In the genomic region with DNA sequence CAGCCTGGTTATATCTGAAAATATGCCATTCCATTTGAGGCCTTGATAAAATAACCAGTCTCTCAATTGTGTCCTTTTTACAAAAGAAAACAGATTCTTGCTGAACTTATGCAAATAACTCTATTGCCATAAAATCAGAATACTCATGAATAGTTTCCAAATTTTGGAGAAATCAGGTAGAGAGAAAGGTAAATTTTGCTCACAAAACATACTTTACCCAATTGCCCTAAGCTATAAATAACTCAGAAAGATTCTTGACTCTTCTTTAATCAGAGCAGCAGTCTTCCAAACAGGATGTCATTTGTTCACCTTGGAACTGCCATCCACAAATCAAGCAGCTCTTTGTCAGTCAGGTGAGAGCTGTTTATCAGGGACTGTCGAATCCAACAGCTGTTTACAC, we compare ENCODE assay signal across 17 cellular contexts. TPM values are rescaled to one million over a fixed set of nuclear protein-coding genes. Genes with fewer than 3 reads are reported as not detected.
DNase-seq lines count a peak whose midpoint lies in the region; ATAC-seq and TF ChIP-seq lines count a peak whose summit lies in the region.
"Had no signal": no experiment of that assay in that cellular context is flagged by ENCODE, and none has a peak within 500 bp of the region (broad histone marks: within the 10 kb centered on the region; RNA-seq: fewer than 3 reads in every experiment).

No MANE protein-coding gene starts in this region.

- H3K27ac ChIP-seq in GM23338 (ENCODE audit: low read depth) (no peak overlapping the region), OCI-LY7 (ENCODE audit: low read depth, low read length, poor library complexity, severe bottlenecking) (no peak overlapping the region), duodenal mucosa (ENCODE audit: low read depth, low read length) (no peak overlapping the region)
- no peak overlapping the region for H3K27ac ChIP-seq in naive thymus-derived CD4-positive, alpha-beta T cell (ENCODE audit: low read depth, low read length)
- H3K27ac ChIP-seq: C4-2B had no signal

- no peaks in the 10 kb centered on the region for H3K4me1 Mint-ChIP-seq in GM23338
- H3K4me1 Mint-ChIP-seq in naive thymus-derived CD4-positive, alpha-beta T cell = peaks cover 0 to 18% (median 8%) of the 10 kb centered on the region in 7 donors

- POLR2A ChIA-PET in OCI-LY7 (lab: Charles Lee) = no interaction called here
- POLR2A ChIA-PET in naive thymus-derived CD4-positive, alpha-beta T cell (lab: Charles Lee) = no interaction called here

- peaks cover 97% of the 10 kb centered on the region for H3K9me3 Mint-ChIP-seq in GM23338
- H3K9me3 Mint-ChIP-seq in naive thymus-derived CD4-positive, alpha-beta T cell = peaks cover 7 to 97% (median 76%) of the 10 kb centered on the region in 11 donors

- H3K36me3 ChIP-seq in GM23338 (ENCODE audit: insufficient read depth) = 0 out of 2 replicates have a peak, but pooled peaks cover 5% of the 10 kb centered on the region
- peaks cover 25% of the 10 kb centered on the region for H3K36me3 ChIP-seq in OCI-LY7 (ENCODE audit: insufficient read depth, low read length)
- H3K36me3 ChIP-seq in duodenal mucosa (ENCODE audit: control insufficient read depth in 1 of 2, insufficient read depth in 2 of 2, low read length in 2 of 2) = peaks cover 22 to 32% of the 10 kb centered on the region in 2 donors
- H3K36me3 ChIP-seq in naive thymus-derived CD4-positive, alpha-beta T cell (ENCODE audit: control insufficient read depth in 2 of 3, insufficient read depth in 3 of 3, low read length in 3 of 3) = peaks cover 0 to 62% (median 17%) of the 10 kb centered on the region in 3 experiments

- H3K4me3 ChIP-seq in GM23338 = no peak overlapping the region
- H3K4me3 ChIP-seq in OCI-LY7 (ENCODE audit: low read depth, low read length, poor library complexity, severe bottlenecking) = no peak overlapping the region
- H3K4me3 ChIP-seq in duodenal mucosa (ENCODE audit: low read depth in 1 of 2, low read length in 2 of 2) = peak overlapping the region; percentile 3 to 13
- H3K4me3 ChIP-seq in naive thymus-derived CD4-positive, alpha-beta T cell (ENCODE audit: low read length) = peak overlapping the region; percentile 9

- intact Hi-C loops in OCI-LY7 (cut with micrococcal nuclease; ENCODE audit: unreplicated experiment) = no loop called here
- intact Hi-C loops in naive thymus-derived CD4-positive, alpha-beta T cell (cut with micrococcal nuclease) = no loop called here

- H3K4me1 ChIP-seq in GM23338 (ENCODE audit: insufficient read depth) (no peaks in the 10 kb centered on the region), OCI-LY7 (ENCODE audit: insufficient read depth, low read length, poor library complexity, severe bottlenecking) (no peaks in the 10 kb centered on the region), duodenal mucosa (ENCODE audit: control insufficient read depth in 1 of 2, insufficient read depth in 2 of 2, low read length in 2 of 2) (no peaks in the 10 kb centered on the region)
- H3K4me1 ChIP-seq in naive thymus-derived CD4-positive, alpha-beta T cell (ENCODE audit: control insufficient read depth in 2 of 2, insufficient read depth in 2 of 2, low read length in 2 of 2) = no peaks in the 10 kb centered on the region

- CTCF ChIA-PET in OCI-LY7 (lab: Charles Lee; ENCODE audit: unreplicated experiment) = no interaction called here
- CTCF ChIA-PET in naive thymus-derived CD4-positive, alpha-beta T cell (lab: Charles Lee) = no interaction called here

- ATAC-seq in GM23338 (no peak), GM19467 (IDR thresholded peaks at IDR 0.05; ENCODE audit: unreplicated experiment) (no peak), GM18511 (IDR thresholded peaks at IDR 0.05; ENCODE audit: unreplicated experiment) (no peak)
- ATAC-seq in naive thymus-derived CD4-positive, alpha-beta T cell = no peak

- no peak overlapping the region for H3K4me2 ChIP-seq in GM23338
- H3K4me2 ChIP-seq in OCI-LY7 (ENCODE audit: low read length) = no peak overlapping the region

- H3K9me2 ChIP-seq in GM23338 (ENCODE audit: insufficient read depth) = no peaks in the 10 kb centered on the region; the same call in 1 of the 2 replicates
- no peaks in the 10 kb centered on the region for H3K9me2 ChIP-seq in OCI-LY7 (ENCODE audit: insufficient read depth, low read length)

- H3K79me2 ChIP-seq in GM23338 (replicated peaks; ENCODE audit: insufficient read depth) (peaks cover 67% of the 10 kb centered on the region), OCI-LY7 (ENCODE audit: insufficient read depth, low read depth, low read length) (peaks cover 11% of the 10 kb centered on the region; the same call in 1 of the 2 replicates)

- H3K36me3 Mint-ChIP-seq in GM23338 (ENCODE audit: low read depth) = peaks cover 83% of the 10 kb centered on the region
- H3K36me3 Mint-ChIP-seq in naive thymus-derived CD4-positive, alpha-beta T cell = peaks cover 26 to 78% (median 73%) of the 10 kb centered on the region in 5 donors

- H3K27me3 Mint-ChIP-seq in GM23338 (ENCODE audit: insufficient read depth, low read depth, poor library complexity) = peaks cover 4% of the 10 kb centered on the region
- H3K27me3 Mint-ChIP-seq in naive thymus-derived CD4-positive, alpha-beta T cell = no peaks in the 10 kb centered on the region
- H3K27me3 Mint-ChIP-seq: B cell; CD4-positive, alpha-beta memory T cell had no signal

- no peak overlapping the region for H3K27ac Mint-ChIP-seq in GM23338
- no peak overlapping the region for H3K27ac Mint-ChIP-seq in naive thymus-derived CD4-positive, alpha-beta T cell
- H3K27ac Mint-ChIP-seq: B cell; CD4-positive, alpha-beta memory T cell had no signal

- BruUV-seq in OCI-LY7 (replicated peaks; lab: Mats Ljungman, UMichigan) = no TSS peak

- H2AFZ ChIP-seq in GM23338 (no peak overlapping the region), OCI-LY7 (ENCODE audit: low read length) (no peak overlapping the region)

- no peaks in the 10 kb centered on the region for H3F3A ChIP-seq in GM23338 (replicated peaks; ENCODE audit: low read depth)

- DNase-seq in GM23338 (ENCODE audit: low spot score) = peak; percentile 2
- DNase-seq in OCI-LY7 (ENCODE audit: low spot score) = peak; percentile 14
- no peak for DNase-seq in naive thymus-derived CD4-positive, alpha-beta T cell
- no peak for DNase-seq in NCI-H2029 treated with DMSO at 0.1 percent for 48 hours (lab: John Stamatoyannopoulos, UW)
- no peak for DNase-seq in H4 (ENCODE audit: low spot score)
- DNase-seq: CD4-positive, alpha-beta memory T cell; DMS153; GF-D8; H7; IMR-90; KG1 had no signal

- H3K9me3 ChIP-seq in OCI-LY7 (ENCODE audit: low read length) = peaks cover 60% of the 10 kb centered on the region
- H3K9me3 ChIP-seq in duodenal mucosa (ENCODE audit: control insufficient read depth in 1 of 2, low read length in 2 of 2) = peaks cover 72 to 90% of the 10 kb centered on the region in 2 donors
- peaks cover 0 to 91% (median 45%) of the 10 kb centered on the region in 3 experiments for H3K9me3 ChIP-seq in naive thymus-derived CD4-positive, alpha-beta T cell (ENCODE audit: control insufficient read depth in 2 of 3, low read length in 3 of 3)

- no peak overlapping the region for H3K9ac ChIP-seq in duodenal mucosa (ENCODE audit: low read depth in 1 of 2, low read length in 2 of 2)

- H4K20me1 ChIP-seq in GM23338 (replicated peaks; ENCODE audit: insufficient read depth) (no peaks in the 10 kb centered on the region), OCI-LY7 (ENCODE audit: insufficient read depth, low read length) (no peaks in the 10 kb centered on the region)

- TF ChIP-seq CTCF in GM23338 (conservative IDR thresholded peaks at IDR 0.05; ENCODE audit: low read depth in 2 of 2) (no peak), OCI-LY7 (conservative IDR thresholded peaks at IDR 0.05; ENCODE audit: low read length) (no peak)

- H3K27me3 ChIP-seq in GM23338 (ENCODE audit: insufficient read depth) (no peaks in the 10 kb centered on the region), duodenal mucosa (ENCODE audit: control insufficient read depth in 1 of 2, insufficient read depth in 2 of 2, low read length in 2 of 2) (no peaks in the 10 kb centered on the region)
- H3K27me3 ChIP-seq in naive thymus-derived CD4-positive, alpha-beta T cell (ENCODE audit: control insufficient read depth in 2 of 2, insufficient read depth in 2 of 2, low read length in 2 of 2) = no peaks in the 10 kb centered on the region

- H3K4me3 Mint-ChIP-seq in GM23338 = no peak overlapping the region
- H3K4me3 Mint-ChIP-seq in naive thymus-derived CD4-positive, alpha-beta T cell = no peak overlapping the region
- H3K4me3 Mint-ChIP-seq: B cell; CD4-positive, alpha-beta memory T cell had no signal

TF ChIP-seq in GM23338, 12 proteins besides CTCF, POLR2A, EP300 and RAD21 (continues in another document):
- TF ChIP-seq JUNB (IDR thresholded peaks at IDR 0.05; ENCODE audit: unreplicated experiment) (no peak), EZH2 (IDR thresholded peaks at IDR 0.05; ENCODE audit: low read depth, unreplicated experiment) (no peak), POLR2AphosphoS5 (IDR thresholded peaks at IDR 0.05; ENCODE audit: low read depth) (no peak), EZH2phosphoT487 (IDR thresholded peaks at IDR 0.05; ENCODE audit: unreplicated experiment) (no peak)

RNA-seq across cellular contexts. Expression of a gene that starts 12.6 kb away (rescaled TPM):
- 12.4 and 18.9 TPM in 2 replicates for total RNA-seq in GM23338 (2014; rRNA removed; shearing (Covaris generic))
- 2.5 and 4.8 TPM in 2 replicates for polyA plus RNA-seq in GM23338 (2016; fragmentation: Nextera tagmentation; extraction: Ambion mirVana)
- 12.5 and 15.7 TPM in 2 replicates for total RNA-seq in OCI-LY7 (2014; rRNA removed; shearing (Covaris generic))
- total RNA-seq in OCI-LY7 (2022) = 18.2 and 22.2 TPM in 2 replicates
- 10 to 100 TPM; 16.0 to 38.8 (median 33.6) TPM for total RNA-seq in naive thymus-derived CD4-positive, alpha-beta T cell
- 10 to 100 TPM; 12.6 to 27.8 TPM for polyA plus RNA-seq in naive thymus-derived CD4-positive, alpha-beta T cell
- total RNA-seq in H4 (2014; rRNA removed; shearing (Covaris generic)) = 4.1 TPM in 2 replicates

RNA-seq across cellular contexts. Expression of a gene that starts 38.6 kb away (rescaled TPM):
- total RNA-seq in GM23338 (2014; rRNA removed; shearing (Covaris generic)) = 36.3 and 46.6 TPM in 2 replicates
- polyA plus RNA-seq in GM23338 (2016; fragmentation: Nextera tagmentation; extraction: Ambion mirVana) = 15.0 and 21.1 TPM in 2 replicates
- total RNA-seq in OCI-LY7 (2014; rRNA removed; shearing (Covaris generic)) = 22.1 and 26.9 TPM in 2 replicates
- total RNA-seq in OCI-LY7 (2022) = 37.9 and 40.9 TPM in 2 replicates
- total RNA-seq in naive thymus-derived CD4-positive, alpha-beta T cell = 10 to 100 TPM; 27.4 to 52.7 (median 31.6) TPM
- 10 to 100 TPM; 22.5 to 22.6 TPM for polyA plus RNA-seq in naive thymus-derived CD4-positive, alpha-beta T cell
- 7.6 and 9.0 TPM in 2 replicates for total RNA-seq in H4 (2014; rRNA removed; shearing (Covaris generic))

RNA-seq across cellular contexts. Expression of a gene that starts 42.6 kb away (rescaled TPM):
- 14.4 and 17.1 TPM in 2 replicates for total RNA-seq in GM23338 (2014; rRNA removed; shearing (Covaris generic))
- polyA plus RNA-seq in GM23338 (2016; fragmentation: Nextera tagmentation; extraction: Ambion mirVana) = 10.7 and 13.5 TPM in 2 replicates
- total RNA-seq in OCI-LY7 (2014; rRNA removed; shearing (Covaris generic)) = 6.6 and 7.1 TPM in 2 replicates
- 13.9 and 16.3 TPM in 2 replicates for total RNA-seq in OCI-LY7 (2022)
- total RNA-seq in naive thymus-derived CD4-positive, alpha-beta T cell = 10 to 100 TPM in 3 of 5 experiments, 1 to 10 TPM in 2; 5.4 to 17.8 (median 11.8) TPM
- 1 to 10 TPM in 1 of 2 donors, under 1 TPM in 1; 0.98 to 1.6 TPM for polyA plus RNA-seq in naive thymus-derived CD4-positive, alpha-beta T cell
- total RNA-seq in H4 (2014; rRNA removed; shearing (Covaris generic)) = 1.3 and 4.2 TPM in 2 replicates
- total RNA-seq: HT-29 had no signal

Comparison
In these comparisons a context has a peak if more than half of its experiments do, and no peak if none do; other contexts are left out.
1. DNase-seq: peak in GM23338 (single experiment) and OCI-LY7 (single experiment); none in naive thymus-derived CD4-positive, alpha-beta T cell (0 of 9), NCI-H2029 treated with DMSO at 0.1 percent for 48 hours (single experiment) and H4 (single experiment).
2. H3K4me3 ChIP-seq: peak in duodenal mucosa (2 of 2) and naive thymus-derived CD4-positive, alpha-beta T cell (single experiment); none in GM23338 (single experiment) and OCI-LY7 (single experiment).